Comparison of ENCODE assay signal across 1 cellular context in genomic region chr5:83767409-83767992, GRCh38.
TF ChIP-seq lines count a peak whose summit lies in the region.

No MANE protein-coding gene starts in this region.

TF ChIP-seq in GM23338, 12 proteins besides CTCF, POLR2A, EP300 and RAD21 (continued from another document):
- no peak for TF ChIP-seq ZNF462 (CRISPR knock-in tag; IDR thresholded peaks at IDR 0.05)
- TF ChIP-seq JUNB (IDR thresholded peaks at IDR 0.05; ENCODE audit: unreplicated experiment), result no peak
- TF ChIP-seq ETS1 (IDR thresholded peaks at IDR 0.05), result no peak
- TF ChIP-seq CREB1 (CRISPR knock-in tag; IDR thresholded peaks at IDR 0.05; ENCODE audit: low read depth), result no peak
- no peak for TF ChIP-seq ZNF331 (CRISPR knock-in tag; IDR thresholded peaks at IDR 0.05; ENCODE audit: low read depth)
